In the genomic region with DNA sequence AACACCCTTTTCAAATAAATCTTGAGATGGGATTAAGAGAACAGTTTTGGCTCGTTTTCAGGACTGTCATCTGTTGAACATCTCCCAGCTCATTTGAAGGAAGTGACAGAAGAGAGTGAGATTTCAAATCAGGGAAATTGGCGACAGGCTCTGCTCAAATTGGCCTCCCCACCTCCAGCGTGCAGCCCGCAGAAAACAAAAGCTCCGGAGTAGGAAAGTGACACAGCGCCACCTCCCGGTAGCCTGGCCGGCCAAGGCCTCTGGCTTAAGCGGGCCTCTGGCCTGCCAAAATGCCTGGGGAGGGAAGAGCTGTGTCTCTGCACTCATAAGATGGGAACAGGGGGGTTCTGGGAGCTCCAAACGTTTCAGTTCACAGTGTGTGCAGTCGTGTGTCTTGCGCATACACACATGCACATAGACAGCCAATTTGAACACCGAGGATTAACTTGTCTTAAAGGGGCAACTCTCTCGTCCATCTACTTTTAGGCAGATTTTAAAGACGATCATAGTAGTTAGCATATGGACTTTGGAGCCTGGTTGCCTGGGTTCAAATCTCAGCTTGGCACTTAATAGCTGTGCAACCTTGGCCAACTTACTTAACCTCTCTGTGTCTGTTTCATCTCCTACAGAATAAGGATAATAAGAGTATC, we compare ENCODE assay signal across 8 cellular contexts.
A peak's percentile ranks its signal among the peaks of the same experiment; 100 is the strongest.
DNase-seq lines count a peak whose midpoint lies in the region; ATAC-seq, FAIRE-seq and TF ChIP-seq lines count a peak whose summit lies in the region.

No MANE protein-coding gene starts in this region.

- H2AFZ ChIP-seq in osteoblast (ENCODE audit: low read length), result peak overlapping the region; percentile 70

- H3K4me1 Mint-ChIP-seq in activated T-helper 17 cell treated with anti-CD3 and anti-CD28 coated beads, Interleukin-2, amount 50 U/mL, for 72 hours, result no peaks in the 10 kb centered on the region

- H3K4me1 ChIP-seq in osteoblast (ENCODE audit: insufficient read depth, low read length), result no peaks in the 10 kb centered on the region

- H3K9me3 Mint-ChIP-seq in activated T-helper 17 cell treated with anti-CD3 and anti-CD28 coated beads, Interleukin-2, amount 50 U/mL, for 72 hours, result no peaks in the 10 kb centered on the region

- DNase-seq in AG04449 (ENCODE audit: low read depth, low spot score) (no peak), NCI-H82 treated with DMSO at 0.1 percent for 48 hours (lab: John Stamatoyannopoulos, UW; ENCODE audit: unreplicated experiment) (peak; percentile 30), frontal cortex (ENCODE audit: low spot score in 2 of 2) (peak; percentile 25 to 45), osteoblast (ENCODE audit: insufficient read length, low spot score, missing footprints) (no peak), kidney glomerular epithelial cell (lab: John Stamatoyannopoulos, UW) (no peak)

- no peaks in the 10 kb centered on the region for H4K20me1 ChIP-seq in osteoblast (ENCODE audit: insufficient read depth, low read length)

- FAIRE-seq in frontal cortex (lab: Jason Lieb, UNC), result no peak

- H3K27me3 ChIP-seq in osteoblast (ENCODE audit: insufficient read depth, low read length), result peaks cover 6% of the 10 kb centered on the region

- ATAC-seq in GM18511 (IDR thresholded peaks at IDR 0.05; ENCODE audit: unreplicated experiment) (peak; percentile 85), HG02938 (IDR thresholded peaks at IDR 0.05; ENCODE audit: unreplicated experiment) (peak; percentile 78)
- ATAC-seq in activated T-helper 17 cell treated with anti-CD3 and anti-CD28 coated beads, Interleukin-2, amount 50 U/mL, for 72 hours (replicated peaks), result peak; percentile 52

- peak overlapping the region; percentile 41 for H3K4me2 ChIP-seq in osteoblast (ENCODE audit: insufficient read depth, low read length)

- H3K4me3 ChIP-seq in AG04449 (ENCODE audit: low read depth, low read length) (no peak overlapping the region), osteoblast (ENCODE audit: insufficient read depth, low read length) (no peak overlapping the region)

- H3K9me3 ChIP-seq in osteoblast (ENCODE audit: low read depth, low read length), result no peaks in the 10 kb centered on the region

- H3K27me3 Mint-ChIP-seq in activated T-helper 17 cell treated with anti-CD3 and anti-CD28 coated beads, Interleukin-2, amount 50 U/mL, for 72 hours, result no peaks in the 10 kb centered on the region

- no peaks in the 10 kb centered on the region for H3K79me2 ChIP-seq in osteoblast (ENCODE audit: insufficient read depth, low read length)

- H3K36me3 Mint-ChIP-seq in activated T-helper 17 cell treated with anti-CD3 and anti-CD28 coated beads, Interleukin-2, amount 50 U/mL, for 72 hours (ENCODE audit: low read depth), result no peaks in the 10 kb centered on the region

- H3K36me3 ChIP-seq in osteoblast (ENCODE audit: insufficient read depth, low read length), result no peaks in the 10 kb centered on the region

- no peak overlapping the region for H3K4me3 Mint-ChIP-seq in activated T-helper 17 cell treated with anti-CD3 and anti-CD28 coated beads, Interleukin-2, amount 50 U/mL, for 72 hours

- TF ChIP-seq CTCF in AG04449 (IDR thresholded peaks at IDR 0.05; ENCODE audit: insufficient read depth, low read length, missing control alignments) (peak; percentile 86), osteoblast (IDR thresholded peaks at IDR 0.05; ENCODE audit: extremely low read depth, low read depth, low read length) (peak; percentile 83)

- POLR2A ChIA-PET in AG04449 (lab: Yijun Ruan, JAX), result no interaction called here

- H3K27ac Mint-ChIP-seq in activated T-helper 17 cell treated with anti-CD3 and anti-CD28 coated beads, Interleukin-2, amount 50 U/mL, for 72 hours, result no peak overlapping the region

- CTCF ChIA-PET in AG04449 (lab: Yijun Ruan, JAX), result interaction anchor here (0.7 to 5.7 kb wide), 64 partner anchors 9 to 852 kb away, joined by 3 to 80 read pairs (median 4); a partner anchor contains a TSS

- H3K27ac ChIP-seq in osteoblast (ENCODE audit: low read depth, low read length), result no peak overlapping the region

Comparison
In these comparisons a context has a peak if more than half of its experiments do, and no peak if none do; other contexts are left out.
1. DNase-seq: peak in NCI-H82 treated with DMSO at 0.1 percent for 48 hours (single experiment) and frontal cortex (2 of 2); none in AG04449 (single experiment), osteoblast (single experiment) and kidney glomerular epithelial cell (single experiment).
2. Peak in every context shown above with its lines, with median percentiles within 50 percentile points of each other: ATAC-seq.